In the genomic region with DNA sequence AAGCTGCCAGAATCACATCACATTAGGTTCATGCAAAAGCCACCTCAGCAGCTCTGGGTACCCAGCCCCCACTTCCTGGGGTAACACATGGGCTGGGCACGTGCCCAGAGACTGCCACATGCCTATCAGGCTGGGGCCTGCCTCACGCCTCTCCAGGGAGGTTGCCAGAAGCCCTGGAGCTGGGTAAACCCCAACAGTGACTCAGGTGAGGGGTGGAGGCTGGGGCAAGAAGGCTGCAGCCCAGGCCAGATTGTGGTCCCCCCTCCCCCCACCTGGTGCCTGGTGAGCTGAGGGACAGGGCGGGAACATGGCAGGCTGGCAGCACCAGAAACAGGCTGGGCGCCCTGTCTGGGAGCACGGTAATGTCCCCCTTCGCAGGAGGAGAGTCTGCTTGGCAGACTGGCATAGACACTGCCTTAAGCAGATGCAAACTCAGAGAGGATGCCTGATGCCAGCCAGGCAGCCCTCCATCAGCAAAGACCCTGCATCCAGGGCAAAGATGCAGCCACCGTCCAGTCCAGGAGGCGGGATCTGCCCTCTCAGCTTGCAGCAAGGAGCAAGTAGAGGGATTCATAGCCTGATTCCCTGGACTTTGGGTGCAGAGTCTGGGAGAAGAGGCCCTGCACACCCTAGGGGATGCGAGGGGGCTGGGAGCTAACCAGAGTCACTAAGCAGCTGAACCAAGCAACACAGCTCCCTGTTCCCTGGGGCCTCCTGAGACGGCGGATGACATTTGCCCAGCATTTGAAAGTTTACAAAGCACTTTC, we compare ENCODE assay signal across 9 cellular contexts. TPM values are rescaled to one million over a fixed set of nuclear protein-coding genes. Genes with fewer than 3 reads are reported as not detected.
DNase-seq lines count a peak whose midpoint lies in the region; ATAC-seq and TF ChIP-seq lines count a peak whose summit lies in the region.
"Had no signal": no experiment of that assay in that cellular context is flagged by ENCODE, and none has a peak within 500 bp of the region (broad histone marks: within the 10 kb centered on the region; RNA-seq: fewer than 3 reads in every experiment).

No MANE protein-coding gene starts in this region.

- intact Hi-C loops in upper lobe of right lung (cut with DNase I) = no loop called here

- no peaks in the 10 kb centered on the region for H3K9me3 Mint-ChIP-seq in T-cell

- no peak overlapping the region for H3K27ac ChIP-seq in upper lobe of right lung
- H3K27ac ChIP-seq: colonic mucosa had no signal

- no peak overlapping the region for H3K27ac Mint-ChIP-seq in T-cell

- H3K36me3 ChIP-seq in upper lobe of right lung = no peaks in the 10 kb centered on the region
- H3K36me3 ChIP-seq: colonic mucosa had no signal

- CTCF ChIA-PET in T-cell (lab: Charles Lee) = no interaction called here

- ATAC-seq in T-cell (replicated peaks in 1 of 4) (peak in 3 of 4 experiments; percentile 34 to 100 (median 72)), upper lobe of right lung (peak; percentile 9), HG02678 (IDR thresholded peaks at IDR 0.05; ENCODE audit: unreplicated experiment) (no peak), HG02642 (IDR thresholded peaks at IDR 0.05; ENCODE audit: poor library complexity, unreplicated experiment) (no peak)

- TF ChIP-seq CTCF in upper lobe of right lung (IDR thresholded peaks at IDR 0.05) = no peak

- peaks cover 10% of the 10 kb centered on the region for H3K27me3 ChIP-seq in upper lobe of right lung
- H3K27me3 ChIP-seq: colonic mucosa had no signal

- no peaks in the 10 kb centered on the region for H3K9me3 ChIP-seq in upper lobe of right lung
- H3K9me3 ChIP-seq: colonic mucosa had no signal

- H3K4me1 ChIP-seq in upper lobe of right lung = peaks cover 9% of the 10 kb centered on the region
- H3K4me1 ChIP-seq: colonic mucosa had no signal

- H3K4me1 Mint-ChIP-seq in T-cell = peaks cover 8 to 13% (median 8%) of the 10 kb centered on the region in 3 donors

- no peak overlapping the region for H3K4me3 ChIP-seq in upper lobe of right lung
- H3K4me3 ChIP-seq: colonic mucosa had no signal

- H3K36me3 Mint-ChIP-seq in T-cell = no peaks in the 10 kb centered on the region

- DNase-seq in stimulated activated CD4-positive, alpha-beta T cell treated with anti-CD3 and anti-CD28 coated beads, Interleukin-2, amount 100 ng/mL, for 48 hours = peak; percentile 5 to 8
- DNase-seq in stimulated activated CD4-positive, alpha-beta T cell treated with anti-CD3 and anti-CD28 coated beads, Interleukin-12 subunit alpha, Interleukin-12 subunit beta, amount 100 ng/mL, for 4 hours = no peak
- DNase-seq in T-cell = peak in 29 of 34 experiments; percentile 2 to 74 (median 39)
- DNase-seq in effector CD8-positive, alpha-beta T cell (lab: John Stamatoyannopoulos, UW) = peak; percentile 7
- DNase-seq in upper lobe of right lung = no peak
- no peak for DNase-seq in globus pallidus (ENCODE audit: low spot score)
- DNase-seq: colonic mucosa had no signal

- H3K4me3 Mint-ChIP-seq in T-cell = no peak overlapping the region

- POLR2A ChIA-PET in T-cell (lab: Charles Lee) = no interaction called here

- H3K27me3 Mint-ChIP-seq in T-cell = peaks cover 0 to 8% of the 10 kb centered on the region in 2 donors

RNA-seq across cellular contexts. Expression of a gene that starts 28.8 kb away (rescaled TPM):
- total RNA-seq in T-cell = under 1 TPM; 0.20 to 0.40 (median 0.29) TPM
- 0.78 TPM for total RNA-seq in upper lobe of right lung

RNA-seq across cellular contexts. Expression of a gene that starts 51.8 kb away (rescaled TPM):
- not detected for total RNA-seq in T-cell
- total RNA-seq in upper lobe of right lung = 6.3 TPM

Comparison
In these comparisons a context has a peak if more than half of its experiments do, and no peak if none do; other contexts are left out.
1. DNase-seq: peak in stimulated activated CD4-positive, alpha-beta T cell treated with anti-CD3 and anti-CD28 coated beads, Interleukin-2, amount 100 ng/mL, for 48 hours (2 of 2), T-cell (29 of 34) and effector CD8-positive, alpha-beta T cell (single experiment); none in stimulated activated CD4-positive, alpha-beta T cell treated with anti-CD3 and anti-CD28 coated beads, Interleukin-12 subunit alpha, Interleukin-12 subunit beta, amount 100 ng/mL, for 4 hours (single experiment), upper lobe of right lung (single experiment) and globus pallidus (single experiment).
2. ATAC-seq: peak in T-cell (3 of 4) and upper lobe of right lung (single experiment); none in HG02678 (single experiment) and HG02642 (single experiment).